ENCODE assay signal across 10 cellular contexts in the genomic region with DNA sequence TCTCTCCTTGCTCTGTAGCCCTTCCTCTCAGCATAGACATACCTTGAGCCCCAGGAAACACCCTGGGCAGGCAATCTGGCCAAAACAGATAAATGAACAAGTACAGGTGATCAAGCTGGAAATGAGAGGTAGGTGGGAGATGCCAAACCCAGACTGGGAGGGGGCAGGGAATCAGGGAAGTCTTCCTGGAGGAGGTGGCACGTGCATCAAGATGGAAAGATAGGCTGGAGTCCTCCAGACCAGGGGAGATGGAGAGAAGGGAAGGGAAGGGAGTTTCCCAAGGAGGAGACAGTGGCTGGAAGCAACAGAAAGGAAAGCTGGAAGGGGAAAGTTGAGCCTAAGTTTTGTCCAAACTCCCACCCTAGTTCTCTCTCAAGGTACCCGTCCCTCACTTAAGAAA. TPM values are rescaled to one million over a fixed set of nuclear protein-coding genes. Genes with fewer than 3 reads are reported as not detected.
"Had no signal": no experiment of that assay in that cellular context is flagged by ENCODE, and none has a peak within 500 bp of the region (broad histone marks: within the 10 kb centered on the region; RNA-seq: fewer than 3 reads in every experiment).

No MANE protein-coding gene starts in this region.

- DNase-seq: GOT3, H7, HFFc6 had no signal

- H3K4me1 ChIP-seq: HAP-1 had no signal

- H3K27ac ChIP-seq: HL-60 had no signal

- ATAC-seq: HCT116, HepG2 had no signal

- H3K27ac Mint-ChIP-seq: HFFc6 had no signal

- H3K36me3 ChIP-seq: HAP-1 had no signal

- H3K4me3 ChIP-seq: HAP-1 had no signal

- H3K9me3 ChIP-seq: HAP-1 had no signal

- H3K4me3 Mint-ChIP-seq: HFFc6 had no signal

- FAIRE-seq: HepG2 had no signal

RNA-seq across cellular contexts. Expression of gene MUC16, which starts 1.7 kb away (rescaled TPM):
- total RNA-seq: H4, H7, HepG2, HFFc6, HT1080 had no signal
- polyA plus RNA-seq: HepG2, IgD-negative memory B cell had no signal
